Comparison of ENCODE assay signal across 16 cellular contexts in the genomic region with DNA sequence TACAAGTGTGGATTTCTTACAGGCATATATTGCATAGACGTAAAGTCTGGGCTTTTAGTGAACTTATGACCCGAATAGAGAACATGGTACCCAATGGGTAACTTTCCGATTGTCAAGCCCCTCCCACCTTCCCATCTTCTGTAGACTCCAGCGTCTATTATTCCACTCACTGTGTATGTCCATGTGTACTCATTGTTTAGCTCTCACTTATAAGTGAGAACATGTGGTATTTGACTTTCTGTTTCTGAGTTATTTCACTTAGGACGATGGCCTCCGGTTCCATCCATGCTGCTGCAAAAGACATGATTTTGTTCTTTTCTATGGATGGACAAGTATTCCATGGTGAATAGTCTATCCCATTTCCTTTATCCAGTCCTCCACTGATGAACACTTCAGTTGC.
A peak's percentile ranks its signal among the peaks of the same experiment; 100 is the strongest.
DNase-seq lines count a peak whose midpoint lies in the region; TF ChIP-seq lines count a peak whose summit lies in the region.
"Had no signal": no experiment of that assay in that cellular context is flagged by ENCODE, and none has a peak within 500 bp of the region (broad histone marks: within the 10 kb centered on the region; RNA-seq: fewer than 3 reads in every experiment).

No MANE protein-coding gene starts in this region.

- H3K79me1 ChIP-seq in mesenchymal stem cell (replicated peaks; ENCODE audit: low read length, poor library complexity, severe bottlenecking) = no peaks in the 10 kb centered on the region

- peak overlapping the region; percentile 39 for H2AFZ ChIP-seq in mesenchymal stem cell (ENCODE audit: low read depth, low read length)

- no peak overlapping the region for H3K27ac ChIP-seq in mesenchymal stem cell (ENCODE audit: low read length, poor library complexity, severe bottlenecking)
- H3K27ac ChIP-seq: A549, C4-2B had no signal

- H3K4me3 ChIP-seq in mesenchymal stem cell (ENCODE audit: insufficient read depth in 1 of 2, low read depth in 1 of 2, low read length in 2 of 2) = no peak overlapping the region
- H3K4me3 ChIP-seq: A549, K562 had no signal

- no peak overlapping the region for H2BK120ac ChIP-seq in mesenchymal stem cell (ENCODE audit: low read depth, low read length)

- H2AK5ac ChIP-seq in mesenchymal stem cell (ENCODE audit: low read length, severe bottlenecking) = no peak overlapping the region

- H3K14ac ChIP-seq in mesenchymal stem cell (ENCODE audit: low read length in 2 of 2) = no peak overlapping the region

- H3K23ac ChIP-seq in mesenchymal stem cell (ENCODE audit: low read length in 2 of 2) = no peak overlapping the region

- H4K91ac ChIP-seq in mesenchymal stem cell (ENCODE audit: low read length) = no peak overlapping the region

- no peak for DNase-seq in activated CD4-positive, alpha-beta T cell treated with anti-CD3 and anti-CD28 coated beads, Interleukin-2, amount 10 ng/mL, durations not matched to agents 24 days and 14 days
- DNase-seq in activated CD4-positive, alpha-beta T cell treated with anti-CD3 and anti-CD28 coated beads, Interleukin-2, amount 50 U/mL, for 4 hours = no peak
- no peak for DNase-seq in activated naive CD8-positive, alpha-beta T cell treated with anti-CD3 and anti-CD28 coated beads for 36 hours
- DNase-seq in activated CD4-positive, alpha-beta memory T cell treated with anti-CD3 and anti-CD28 coated beads, Interleukin-2, amount 10 ng/mL, durations not matched to agents 7 days and 5 days = no peak
- DNase-seq in mesenchymal stem cell (no peak), osteocyte (ENCODE audit: extremely low spot score, unreplicated experiment) (no peak), superior temporal gyrus (ENCODE audit: extremely low spot score) (no peak)
- DNase-seq: DMS153, GOT3, NCI-H187, NCI-H226, NCI-H524 treated with DMSO at 0.1 percent for 48 hours had no signal

- no peak overlapping the region for H3K9ac ChIP-seq in mesenchymal stem cell (ENCODE audit: low read length)

- H2BK5ac ChIP-seq in mesenchymal stem cell (ENCODE audit: low read depth, low read length, poor library complexity, severe bottlenecking) = no peak overlapping the region

- no peaks in the 10 kb centered on the region for H3K27me3 Mint-ChIP-seq in activated CD4-positive, alpha-beta T cell treated with anti-CD3 and anti-CD28 coated beads, Interleukin-2, amount 10 ng/mL, durations not matched to agents 24 days and 14 days
- no peaks in the 10 kb centered on the region for H3K27me3 Mint-ChIP-seq in activated naive CD8-positive, alpha-beta T cell
- no peaks in the 10 kb centered on the region for H3K27me3 Mint-ChIP-seq in activated naive CD8-positive, alpha-beta T cell treated with anti-CD3 and anti-CD28 coated beads for 36 hours
- no peaks in the 10 kb centered on the region for H3K27me3 Mint-ChIP-seq in activated CD4-positive, alpha-beta memory T cell treated with anti-CD3 and anti-CD28 coated beads, Interleukin-2, amount 10 ng/mL, durations not matched to agents 7 days and 5 days
- H3K27me3 Mint-ChIP-seq in osteocyte (ENCODE audit: unreplicated experiment) = peaks cover 27% of the 10 kb centered on the region

- peaks cover 13% of the 10 kb centered on the region for H3K9me3 Mint-ChIP-seq in activated CD4-positive, alpha-beta T cell treated with anti-CD3 and anti-CD28 coated beads, Interleukin-2, amount 10 ng/mL, durations not matched to agents 24 days and 14 days
- H3K9me3 Mint-ChIP-seq in activated naive CD8-positive, alpha-beta T cell (ENCODE audit: low read depth) = no peaks in the 10 kb centered on the region
- H3K9me3 Mint-ChIP-seq in activated naive CD8-positive, alpha-beta T cell treated with anti-CD3 and anti-CD28 coated beads for 36 hours = no peaks in the 10 kb centered on the region
- peaks cover 5% of the 10 kb centered on the region for H3K9me3 Mint-ChIP-seq in activated CD4-positive, alpha-beta memory T cell treated with anti-CD3 and anti-CD28 coated beads, Interleukin-2, amount 10 ng/mL, durations not matched to agents 7 days and 5 days
- peaks cover 5% of the 10 kb centered on the region for H3K9me3 Mint-ChIP-seq in osteocyte (ENCODE audit: unreplicated experiment)

- no peaks in the 10 kb centered on the region for H3K27me3 ChIP-seq in mesenchymal stem cell (ENCODE audit: control insufficient read depth in 1 of 2, insufficient read depth in 1 of 2, low read length in 2 of 2)

- intact Hi-C loops in activated CD4-positive, alpha-beta T cell treated with anti-CD3 and anti-CD28 coated beads, Interleukin-2, amount 10 ng/mL, durations not matched to agents 24 days and 14 days (cut with micrococcal nuclease) = loop anchor here (1.0 to 2.0 kb wide), 4 partner anchors 28 to 451 kb away; no protein-coding TSS in a partner anchor

- TF ChIP-seq CTCF in osteocyte (IDR thresholded peaks at IDR 0.05) = no peak

- CTCF ChIA-PET in activated CD4-positive, alpha-beta memory T cell treated with anti-CD3 and anti-CD28 coated beads, Interleukin-2, amount 10 ng/mL, durations not matched to agents 7 days and 5 days (lab: Charles Lee) = no interaction called here

- H3K9me3 ChIP-seq in mesenchymal stem cell (ENCODE audit: control insufficient read depth, low read length) = no peaks in the 10 kb centered on the region
- H3K9me3 ChIP-seq: A549 had no signal

- no peak overlapping the region for H3K18ac ChIP-seq in mesenchymal stem cell (ENCODE audit: low read depth in 1 of 2, low read length in 2 of 2)

- no peak overlapping the region for H4K8ac ChIP-seq in mesenchymal stem cell (ENCODE audit: low read length)

- peaks cover 25% of the 10 kb centered on the region for H3K4me1 Mint-ChIP-seq in activated CD4-positive, alpha-beta T cell treated with anti-CD3 and anti-CD28 coated beads, Interleukin-2, amount 10 ng/mL, durations not matched to agents 24 days and 14 days
- H3K4me1 Mint-ChIP-seq in activated naive CD8-positive, alpha-beta T cell (ENCODE audit: low read depth) = peaks cover 12% of the 10 kb centered on the region
- H3K4me1 Mint-ChIP-seq in activated naive CD8-positive, alpha-beta T cell treated with anti-CD3 and anti-CD28 coated beads for 36 hours = peaks cover 5% of the 10 kb centered on the region
- H3K4me1 Mint-ChIP-seq in activated CD4-positive, alpha-beta memory T cell treated with anti-CD3 and anti-CD28 coated beads, Interleukin-2, amount 10 ng/mL, durations not matched to agents 7 days and 5 days = peaks cover 22% of the 10 kb centered on the region
- H3K4me1 Mint-ChIP-seq in osteocyte (ENCODE audit: unreplicated experiment) = no peaks in the 10 kb centered on the region

- H3K36me3 ChIP-seq in mesenchymal stem cell (ENCODE audit: control insufficient read depth in 1 of 2, insufficient read depth in 2 of 2, low read depth in 1 of 2, low read length in 2 of 2) = no peaks in the 10 kb centered on the region

- no peak overlapping the region for H2BK15ac ChIP-seq in mesenchymal stem cell (ENCODE audit: low read depth, poor library complexity, severe bottlenecking)

- POLR2A ChIA-PET in activated CD4-positive, alpha-beta memory T cell treated with anti-CD3 and anti-CD28 coated beads, Interleukin-2, amount 10 ng/mL, durations not matched to agents 7 days and 5 days (lab: Charles Lee) = no interaction called here

- H2BK12ac ChIP-seq in mesenchymal stem cell (ENCODE audit: low read length in 2 of 2) = no peak overlapping the region

- WGBS in mesenchymal stem cell = 93% methylated on average over 5 of the region's 6 CpGs

- peak overlapping the region; percentile 23 for H3K4me3 Mint-ChIP-seq in activated CD4-positive, alpha-beta T cell treated with anti-CD3 and anti-CD28 coated beads, Interleukin-2, amount 10 ng/mL, durations not matched to agents 24 days and 14 days
- H3K4me3 Mint-ChIP-seq in activated naive CD8-positive, alpha-beta T cell = no peak overlapping the region
- no peak overlapping the region for H3K4me3 Mint-ChIP-seq in activated naive CD8-positive, alpha-beta T cell treated with anti-CD3 and anti-CD28 coated beads for 36 hours
- H3K4me3 Mint-ChIP-seq in activated CD4-positive, alpha-beta memory T cell treated with anti-CD3 and anti-CD28 coated beads, Interleukin-2, amount 10 ng/mL, durations not matched to agents 7 days and 5 days = peak overlapping the region; percentile 46
- H3K4me3 Mint-ChIP-seq in osteocyte (ENCODE audit: unreplicated experiment) = no peak overlapping the region

- H3K4me1 ChIP-seq in mesenchymal stem cell (ENCODE audit: control insufficient read depth, insufficient read depth, low read depth, low read length) = no peaks in the 10 kb centered on the region
- H3K4me1 ChIP-seq: A549 had no signal

- H3K36me3 Mint-ChIP-seq in activated CD4-positive, alpha-beta T cell treated with anti-CD3 and anti-CD28 coated beads, Interleukin-2, amount 10 ng/mL, durations not matched to agents 24 days and 14 days (ENCODE audit: low read depth) = no peaks in the 10 kb centered on the region
- H3K36me3 Mint-ChIP-seq in activated naive CD8-positive, alpha-beta T cell = no peaks in the 10 kb centered on the region
- H3K36me3 Mint-ChIP-seq in activated naive CD8-positive, alpha-beta T cell treated with anti-CD3 and anti-CD28 coated beads for 36 hours = no peaks in the 10 kb centered on the region
- peaks cover 7% of the 10 kb centered on the region for H3K36me3 Mint-ChIP-seq in activated CD4-positive, alpha-beta memory T cell treated with anti-CD3 and anti-CD28 coated beads, Interleukin-2, amount 10 ng/mL, durations not matched to agents 7 days and 5 days (ENCODE audit: low read depth)
- no peaks in the 10 kb centered on the region for H3K36me3 Mint-ChIP-seq in osteocyte (ENCODE audit: unreplicated experiment)

- H3K4me2 ChIP-seq in mesenchymal stem cell (ENCODE audit: low read length, poor library complexity, severe bottlenecking) = no peak overlapping the region
- H3K4me2 ChIP-seq: A549 had no signal

- H3K27ac Mint-ChIP-seq in activated CD4-positive, alpha-beta T cell treated with anti-CD3 and anti-CD28 coated beads, Interleukin-2, amount 10 ng/mL, durations not matched to agents 24 days and 14 days = peak overlapping the region; percentile 88
- peak overlapping the region; percentile 90 for H3K27ac Mint-ChIP-seq in activated naive CD8-positive, alpha-beta T cell
- no peak overlapping the region for H3K27ac Mint-ChIP-seq in activated naive CD8-positive, alpha-beta T cell treated with anti-CD3 and anti-CD28 coated beads for 36 hours
- peak overlapping the region; percentile 47 for H3K27ac Mint-ChIP-seq in activated CD4-positive, alpha-beta memory T cell treated with anti-CD3 and anti-CD28 coated beads, Interleukin-2, amount 10 ng/mL, durations not matched to agents 7 days and 5 days
- no peak overlapping the region for H3K27ac Mint-ChIP-seq in osteocyte (ENCODE audit: unreplicated experiment)

- H3K4ac ChIP-seq in mesenchymal stem cell (ENCODE audit: low read depth in 1 of 2, low read length in 2 of 2) = no peak overlapping the region

Comparison
In these comparisons a context has a peak if more than half of its experiments do, and no peak if none do; other contexts are left out.
1. H3K27ac Mint-ChIP-seq: peak in activated CD4-positive, alpha-beta T cell treated with anti-CD3 and anti-CD28 coated beads, Interleukin-2, amount 10 ng/mL, durations not matched to agents 24 days and 14 days (single experiment), activated naive CD8-positive, alpha-beta T cell (single experiment) and activated CD4-positive, alpha-beta memory T cell treated with anti-CD3 and anti-CD28 coated beads, Interleukin-2, amount 10 ng/mL, durations not matched to agents 7 days and 5 days (single experiment); none in activated naive CD8-positive, alpha-beta T cell treated with anti-CD3 and anti-CD28 coated beads for 36 hours (single experiment) and osteocyte (single experiment).
2. H3K4me3 Mint-ChIP-seq: peak in activated CD4-positive, alpha-beta T cell treated with anti-CD3 and anti-CD28 coated beads, Interleukin-2, amount 10 ng/mL, durations not matched to agents 24 days and 14 days (single experiment) and activated CD4-positive, alpha-beta memory T cell treated with anti-CD3 and anti-CD28 coated beads, Interleukin-2, amount 10 ng/mL, durations not matched to agents 7 days and 5 days (single experiment); none in activated naive CD8-positive, alpha-beta T cell (single experiment), activated naive CD8-positive, alpha-beta T cell treated with anti-CD3 and anti-CD28 coated beads for 36 hours (single experiment) and osteocyte (single experiment).